ENCODE assay signal across 8 cellular contexts in the genomic region with DNA sequence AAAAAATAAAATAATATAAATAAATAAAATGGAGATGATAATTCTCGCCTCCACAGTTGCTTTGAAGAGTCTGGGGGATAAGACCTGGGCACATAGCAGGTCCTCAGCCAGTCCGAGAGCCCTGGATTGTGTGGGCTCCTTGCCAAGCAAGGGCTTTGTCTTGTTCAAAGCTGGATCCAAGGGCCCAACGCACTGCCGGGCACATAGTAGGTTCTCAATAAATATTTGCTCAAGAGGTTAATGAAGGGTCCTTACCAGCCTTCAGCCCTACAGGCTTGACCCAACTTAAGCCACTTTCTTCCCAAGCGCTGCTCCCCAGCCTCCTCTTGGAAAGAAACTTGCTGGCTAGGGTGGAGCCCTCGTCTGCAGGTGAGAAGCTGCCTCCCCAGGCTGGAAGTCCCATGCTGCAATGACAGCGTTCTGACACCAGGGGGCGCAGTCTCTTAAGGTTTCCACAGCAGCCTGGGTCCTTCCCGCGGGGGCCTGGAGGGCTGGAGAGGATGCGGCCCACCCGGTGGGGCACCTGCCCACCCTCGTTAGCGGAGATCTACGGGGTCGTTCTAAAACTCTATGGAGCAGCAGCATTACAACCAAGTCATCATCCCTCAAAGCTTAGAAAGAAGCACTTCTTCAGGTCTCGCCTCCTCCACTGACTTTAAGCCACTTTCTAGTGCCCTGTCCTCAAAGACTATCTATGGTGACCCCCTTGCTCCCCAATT.
DNase-seq lines count a peak whose midpoint lies in the region; ATAC-seq and TF ChIP-seq lines count a peak whose summit lies in the region.

No MANE protein-coding gene starts in this region.

- H3K4ac ChIP-seq in mesenchymal stem cell (ENCODE audit: low read depth in 1 of 2, low read length in 2 of 2), result no peak overlapping the region

- CTCF ChIA-PET in HEK293 (lab: Yijun Ruan, JAX), result interaction anchor here (0.5 to 3.7 kb wide), 48 partner anchors 8 to 1940 kb away, joined by 3 to 28 read pairs (median 4); no protein-coding TSS in a partner anchor
- CTCF ChIA-PET in activated CD4-positive, alpha-beta memory T cell treated with anti-CD3 and anti-CD28 coated beads for 36 hours (lab: Charles Lee), result interaction anchor here (0.6 to 3.4 kb wide), 57 partner anchors 9 to 585 kb away, joined by 3 to 63 read pairs (median 4); no protein-coding TSS in a partner anchor

- no peak overlapping the region for H2AFZ ChIP-seq in mesenchymal stem cell (ENCODE audit: low read depth, low read length)

- no peak overlapping the region for H2BK5ac ChIP-seq in mesenchymal stem cell (ENCODE audit: low read depth, low read length, poor library complexity, severe bottlenecking)

- no peak overlapping the region for H3K4me3 ChIP-seq in HEK293 (ENCODE audit: low read depth, low read length)
- H3K4me3 ChIP-seq in mesenchymal stem cell (ENCODE audit: insufficient read depth in 1 of 2, low read depth in 1 of 2, low read length in 2 of 2), result no peak overlapping the region

- H3K27me3 ChIP-seq in mesenchymal stem cell (ENCODE audit: control insufficient read depth in 1 of 2, insufficient read depth in 1 of 2, low read length in 2 of 2), result peaks cover 0 to 4% of the 10 kb centered on the region in 2 experiments

- H3K4me2 ChIP-seq in mesenchymal stem cell (ENCODE audit: low read length, poor library complexity, severe bottlenecking), result no peak overlapping the region

- H3K36me3 Mint-ChIP-seq in activated CD4-positive, alpha-beta memory T cell treated with anti-CD3 and anti-CD28 coated beads for 36 hours, result no peaks in the 10 kb centered on the region

- no peak for ATAC-seq in GM18870 (IDR thresholded peaks at IDR 0.05; ENCODE audit: unreplicated experiment)

- peak overlapping the region in 1 of 2 experiments; percentile 21 for H3K18ac ChIP-seq in mesenchymal stem cell (ENCODE audit: low read depth in 1 of 2, low read length in 2 of 2)

- H2BK120ac ChIP-seq in mesenchymal stem cell (ENCODE audit: low read depth, low read length), result no peak overlapping the region

- intact Hi-C loops in activated CD4-positive, alpha-beta memory T cell treated with anti-CD3 and anti-CD28 coated beads for 36 hours (cut with micrococcal nuclease), result loop anchor here (1.0 to 10.0 kb wide), 5 partner anchors 76 to 408 kb away; no protein-coding TSS in a partner anchor

- H3K4me3 Mint-ChIP-seq in activated CD4-positive, alpha-beta memory T cell treated with anti-CD3 and anti-CD28 coated beads for 36 hours, result no peak overlapping the region

- POLR2A ChIA-PET in HEK293 (lab: Yijun Ruan, JAX), result no interaction called here
- POLR2A ChIA-PET in activated CD4-positive, alpha-beta memory T cell treated with anti-CD3 and anti-CD28 coated beads for 36 hours (lab: Charles Lee), result no interaction called here

- no peaks in the 10 kb centered on the region for H3K36me3 ChIP-seq in HEK293 (ENCODE audit: control insufficient read depth in 2 of 2, insufficient read depth in 1 of 2, low read length in 2 of 2)
- no peaks in the 10 kb centered on the region for H3K36me3 ChIP-seq in mesenchymal stem cell (ENCODE audit: control insufficient read depth in 1 of 2, insufficient read depth in 2 of 2, low read depth in 1 of 2, low read length in 2 of 2)

- DNase-seq in NCI-H774 (lab: John Stamatoyannopoulos, UW) (peak; percentile 67), ecto neural progenitor cell (ENCODE audit: low spot score) (peak; percentile 88), mesenchymal stem cell (peak; percentile 69)
- peak; percentile 87 for DNase-seq in activated CD4-positive, alpha-beta memory T cell treated with anti-CD3 and anti-CD28 coated beads for 36 hours
- peak; percentile 66 to 71 for DNase-seq in stimulated activated CD8-positive, alpha-beta memory T cell treated with anti-CD3 and anti-CD28 coated beads, Interleukin-2, amount 100 ng/mL, for 48 hours (ENCODE audit: low read depth in 2 of 2)

- no peak overlapping the region for H4K8ac ChIP-seq in mesenchymal stem cell (ENCODE audit: low read length)

- H3K23ac ChIP-seq in mesenchymal stem cell (ENCODE audit: low read length in 2 of 2), result no peak overlapping the region

- H2BK15ac ChIP-seq in mesenchymal stem cell (ENCODE audit: low read depth, poor library complexity, severe bottlenecking), result no peak overlapping the region

- H2BK12ac ChIP-seq in mesenchymal stem cell (ENCODE audit: low read length in 2 of 2), result no peak overlapping the region

- H3K9ac ChIP-seq in mesenchymal stem cell (ENCODE audit: low read length), result no peak overlapping the region

- 32% methylated on average over 17 of the region's 17 CpGs for WGBS in mesenchymal stem cell

- H3K9me3 Mint-ChIP-seq in activated CD4-positive, alpha-beta memory T cell treated with anti-CD3 and anti-CD28 coated beads for 36 hours, result peaks cover 4% of the 10 kb centered on the region

- peak overlapping the region; percentile 34 for H2AK5ac ChIP-seq in mesenchymal stem cell (ENCODE audit: low read length, severe bottlenecking)

- peaks cover 4% of the 10 kb centered on the region for H3K4me1 Mint-ChIP-seq in activated CD4-positive, alpha-beta memory T cell treated with anti-CD3 and anti-CD28 coated beads for 36 hours (ENCODE audit: low read depth)

- no peaks in the 10 kb centered on the region for H3K79me1 ChIP-seq in mesenchymal stem cell (replicated peaks; ENCODE audit: low read length, poor library complexity, severe bottlenecking)

- no peak overlapping the region for H3K14ac ChIP-seq in mesenchymal stem cell (ENCODE audit: low read length in 2 of 2)

- peak; percentile 96 for TF ChIP-seq CTCF in C4-2B (conservative IDR thresholded peaks at IDR 0.05)
- TF ChIP-seq CTCF in HEK293 (tag by site-specific recombination; IDR thresholded peaks at IDR 0.05), result peak; percentile 60; the same call in 1 of the 2 replicates

- H3K27me3 Mint-ChIP-seq in activated CD4-positive, alpha-beta memory T cell treated with anti-CD3 and anti-CD28 coated beads for 36 hours, result no peaks in the 10 kb centered on the region

- H3K9me3 ChIP-seq in HEK293 (ENCODE audit: control insufficient read depth, insufficient read depth, low read depth, low read length), result no peaks in the 10 kb centered on the region
- H3K9me3 ChIP-seq in mesenchymal stem cell (ENCODE audit: control insufficient read depth, low read length), result peaks cover under 1% of the 10 kb centered on the region

- no peak overlapping the region for H3K27ac Mint-ChIP-seq in activated CD4-positive, alpha-beta memory T cell treated with anti-CD3 and anti-CD28 coated beads for 36 hours

- H4K91ac ChIP-seq in mesenchymal stem cell (ENCODE audit: low read length), result no peak overlapping the region

- no peak overlapping the region for H3K27ac ChIP-seq in C4-2B
- no peak overlapping the region for H3K27ac ChIP-seq in HEK293 (ENCODE audit: extremely low read depth, low read depth, low read length)
- no peak overlapping the region for H3K27ac ChIP-seq in mesenchymal stem cell (ENCODE audit: low read length, poor library complexity, severe bottlenecking)

- H3K4me1 ChIP-seq in HEK293 (ENCODE audit: control insufficient read depth, insufficient read depth, low read length), result no peaks in the 10 kb centered on the region
- H3K4me1 ChIP-seq in mesenchymal stem cell (ENCODE audit: control insufficient read depth, insufficient read depth, low read depth, low read length), result peaks cover 14% of the 10 kb centered on the region

TF ChIP-seq in HEK293, 187 proteins besides CTCF, POLR2A, EP300 and RAD21 (continues in another document):
- TF ChIP-seq KLF16 (tag by site-specific recombination; IDR thresholded peaks at IDR 0.05) (no peak), GLI2 (tag by site-specific recombination; IDR thresholded peaks at IDR 0.05; ENCODE audit: borderline replicate concordance, low read depth) (no peak), OVOL3 (tag by site-specific recombination; IDR thresholded peaks at IDR 0.05) (no peak), ZNF549 (tag by site-specific recombination; IDR thresholded peaks at IDR 0.05) (no peak), ZNF600 (tag by site-specific recombination; IDR thresholded peaks at IDR 0.05) (no peak), ZNF654 (tag by site-specific recombination; IDR thresholded peaks at IDR 0.05; ENCODE audit: low read depth) (peak; percentile 62), TRIM28 (IDR thresholded peaks at IDR 0.05; ENCODE audit: borderline replicate concordance, low read length) (no peak), BCL11B (tag by site-specific recombination; IDR thresholded peaks at IDR 0.05; ENCODE audit: low read depth) (no peak), KLF8 (tag by site-specific recombination; IDR thresholded peaks at IDR 0.05) (no peak), ZNF423 (tag by site-specific recombination; IDR thresholded peaks at IDR 0.05) (no peak), ZNF561 (tag by site-specific recombination; IDR thresholded peaks at IDR 0.05; ENCODE audit: borderline replicate concordance) (0 out of 2 replicates have a peak, but pooled peaks have one; percentile 26), BCL11A (tag by site-specific recombination; IDR thresholded peaks at IDR 0.05; ENCODE audit: low read depth) (no peak), ZBTB7A (tag by site-specific recombination; IDR thresholded peaks at IDR 0.05; ENCODE audit: low read depth) (no peak), GLIS1 (tag by site-specific recombination; IDR thresholded peaks at IDR 0.05) (no peak), ZNF558 (tag by site-specific recombination; IDR thresholded peaks at IDR 0.05) (no peak)
- TF ChIP-seq, protein P1, sequence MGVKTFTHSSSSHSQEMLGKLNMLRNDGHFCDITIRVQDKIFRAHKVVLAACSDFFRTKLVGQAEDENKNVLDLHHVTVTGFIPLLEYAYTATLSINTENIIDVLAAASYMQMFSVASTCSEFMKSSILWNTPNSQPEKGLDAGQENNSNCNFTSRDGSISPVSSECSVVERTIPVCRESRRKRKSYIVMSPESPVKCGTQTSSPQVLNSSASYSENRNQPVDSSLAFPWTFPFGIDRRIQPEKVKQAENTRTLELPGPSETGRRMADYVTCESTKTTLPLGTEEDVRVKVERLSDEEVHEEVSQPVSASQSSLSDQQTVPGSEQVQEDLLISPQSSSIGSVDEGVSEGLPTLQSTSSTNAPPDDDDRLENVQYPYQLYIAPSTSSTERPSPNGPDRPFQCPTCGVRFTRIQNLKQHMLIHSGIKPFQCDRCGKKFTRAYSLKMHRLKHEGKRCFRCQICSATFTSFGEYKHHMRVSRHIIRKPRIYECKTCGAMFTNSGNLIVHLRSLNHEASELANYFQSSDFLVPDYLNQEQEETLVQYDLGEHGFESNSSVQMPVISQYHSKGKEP (tag by site-specific recombination; IDR thresholded peaks at IDR 0.05), result no peak
